Comparison of ENCODE assay signal across 9 cellular contexts in genomic region chr17:48022906-48023305, GRCh38. TPM values are rescaled to one million over a fixed set of nuclear protein-coding genes. Genes with fewer than 3 reads are reported as not detected.
DNase-seq lines count a peak whose midpoint lies in the region; ATAC-seq and TF ChIP-seq lines count a peak whose summit lies in the region.
"Had no signal": no experiment of that assay in that cellular context is flagged by ENCODE, and none has a peak within 500 bp of the region (broad histone marks: within the 10 kb centered on the region; RNA-seq: fewer than 3 reads in every experiment).

No MANE protein-coding gene starts in this region.

- H3K4me3 ChIP-seq in OCI-LY1 (ENCODE audit: low read depth, low read length, poor library complexity, severe bottlenecking) (no peak overlapping the region), skeletal muscle satellite cell (ENCODE audit: low read length) (no peak overlapping the region)

- no peak for TF ChIP-seq CTCF in OCI-LY1 (IDR thresholded peaks at IDR 0.05; ENCODE audit: low read length)
- no peak for TF ChIP-seq CTCF in glutamatergic neuron (IDR thresholded peaks at IDR 0.05; ENCODE audit: partially characterized antibody, unreplicated experiment)

- DNase-seq in activated CD4-positive, alpha-beta memory T cell treated with anti-CD3 and anti-CD28 coated beads, Interleukin-2, amount 10 ng/mL, durations not matched to agents 7 days and 5 days, result no peak
- DNase-seq in activated CD4-positive, alpha-beta memory T cell treated with anti-CD3 and anti-CD28 coated beads for 36 hours, result no peak
- DNase-seq in glutamatergic neuron, result no peak

- H3K4me3 Mint-ChIP-seq in activated CD4-positive, alpha-beta memory T cell treated with anti-CD3 and anti-CD28 coated beads, Interleukin-2, amount 10 ng/mL, durations not matched to agents 7 days and 5 days, result peak overlapping the region; percentile 69
- no peak overlapping the region for H3K4me3 Mint-ChIP-seq in activated CD4-positive, alpha-beta memory T cell treated with anti-CD3 and anti-CD28 coated beads for 36 hours
- peak overlapping the region; percentile 42 for H3K4me3 Mint-ChIP-seq in glutamatergic neuron (ENCODE audit: unreplicated experiment)

- H4K20me1 ChIP-seq in OCI-LY1 (ENCODE audit: insufficient read depth, low read length), result no peaks in the 10 kb centered on the region

- no peak overlapping the region for H3K9ac ChIP-seq in OCI-LY1 (ENCODE audit: low read length)
- no peak overlapping the region for H3K9ac ChIP-seq in skeletal muscle satellite cell (ENCODE audit: low read depth, low read length)

- peaks cover 2% of the 10 kb centered on the region for H3K36me3 Mint-ChIP-seq in activated CD4-positive, alpha-beta memory T cell treated with anti-CD3 and anti-CD28 coated beads, Interleukin-2, amount 10 ng/mL, durations not matched to agents 7 days and 5 days (ENCODE audit: low read depth)
- H3K36me3 Mint-ChIP-seq in activated CD4-positive, alpha-beta memory T cell treated with anti-CD3 and anti-CD28 coated beads for 36 hours, result no peaks in the 10 kb centered on the region
- no peaks in the 10 kb centered on the region for H3K36me3 Mint-ChIP-seq in glutamatergic neuron (ENCODE audit: unreplicated experiment)

- no peak overlapping the region for H2AFZ ChIP-seq in OCI-LY1 (ENCODE audit: low read length)

- no peaks in the 10 kb centered on the region for H3K79me2 ChIP-seq in OCI-LY1 (ENCODE audit: insufficient read depth, low read length)

- peaks cover 20% of the 10 kb centered on the region for H3K27me3 Mint-ChIP-seq in activated CD4-positive, alpha-beta memory T cell treated with anti-CD3 and anti-CD28 coated beads, Interleukin-2, amount 10 ng/mL, durations not matched to agents 7 days and 5 days
- H3K27me3 Mint-ChIP-seq in activated CD4-positive, alpha-beta memory T cell treated with anti-CD3 and anti-CD28 coated beads for 36 hours, result peaks cover 11% of the 10 kb centered on the region
- peaks cover 13% of the 10 kb centered on the region for H3K27me3 Mint-ChIP-seq in glutamatergic neuron (ENCODE audit: unreplicated experiment)

- CTCF ChIA-PET in activated CD4-positive, alpha-beta memory T cell treated with anti-CD3 and anti-CD28 coated beads, Interleukin-2, amount 10 ng/mL, durations not matched to agents 7 days and 5 days (lab: Charles Lee), result no interaction called here
- CTCF ChIA-PET in activated CD4-positive, alpha-beta memory T cell treated with anti-CD3 and anti-CD28 coated beads for 36 hours (lab: Charles Lee), result interaction anchor here (1.2 kb wide), 1 partner anchor 78 kb away, joined by 3 read pairs; no protein-coding TSS in a partner anchor

- H3K27me3 ChIP-seq in OCI-LY1 (ENCODE audit: insufficient read depth, low read length), result no peaks in the 10 kb centered on the region
- H3K27me3 ChIP-seq in skeletal muscle satellite cell (ENCODE audit: control insufficient read depth, insufficient read depth, low read length), result no peaks in the 10 kb centered on the region

- peaks cover 46% of the 10 kb centered on the region for H3K4me1 Mint-ChIP-seq in activated CD4-positive, alpha-beta memory T cell treated with anti-CD3 and anti-CD28 coated beads, Interleukin-2, amount 10 ng/mL, durations not matched to agents 7 days and 5 days
- H3K4me1 Mint-ChIP-seq in activated CD4-positive, alpha-beta memory T cell treated with anti-CD3 and anti-CD28 coated beads for 36 hours (ENCODE audit: low read depth), result peaks cover 22% of the 10 kb centered on the region
- peaks cover 7% of the 10 kb centered on the region for H3K4me1 Mint-ChIP-seq in glutamatergic neuron (ENCODE audit: low read depth, unreplicated experiment)

- POLR2A ChIA-PET in activated CD4-positive, alpha-beta memory T cell treated with anti-CD3 and anti-CD28 coated beads, Interleukin-2, amount 10 ng/mL, durations not matched to agents 7 days and 5 days (lab: Charles Lee), result no interaction called here
- POLR2A ChIA-PET in activated CD4-positive, alpha-beta memory T cell treated with anti-CD3 and anti-CD28 coated beads for 36 hours (lab: Charles Lee), result no interaction called here

- H3K36me3 ChIP-seq in OCI-LY1 (ENCODE audit: insufficient read depth, low read length), result no peaks in the 10 kb centered on the region
- no peaks in the 10 kb centered on the region for H3K36me3 ChIP-seq in skeletal muscle satellite cell (ENCODE audit: insufficient read depth, low read length)
- H3K36me3 ChIP-seq: neutrophil had no signal

- peak overlapping the region; percentile 84 for H3K4me2 ChIP-seq in OCI-LY1 (ENCODE audit: low read length)
- peak overlapping the region; percentile 97 for H3K4me2 ChIP-seq in skeletal muscle satellite cell (ENCODE audit: low read length)

- H3K9me3 ChIP-seq in OCI-LY1 (ENCODE audit: low read length) (no peaks in the 10 kb centered on the region), skeletal muscle satellite cell (replicated peaks; ENCODE audit: low read length) (no peaks in the 10 kb centered on the region)
- H3K9me3 ChIP-seq: neutrophil had no signal

- H3K27ac ChIP-seq in OCI-LY1 (ENCODE audit: low read depth, low read length, poor library complexity, severe bottlenecking), result no peak overlapping the region

- H3F3A ChIP-seq in OCI-LY1 (ENCODE audit: insufficient read depth, low read length), result no peaks in the 10 kb centered on the region

- H3K9me3 Mint-ChIP-seq in activated CD4-positive, alpha-beta memory T cell treated with anti-CD3 and anti-CD28 coated beads, Interleukin-2, amount 10 ng/mL, durations not matched to agents 7 days and 5 days, result no peaks in the 10 kb centered on the region
- H3K9me3 Mint-ChIP-seq in activated CD4-positive, alpha-beta memory T cell treated with anti-CD3 and anti-CD28 coated beads for 36 hours, result no peaks in the 10 kb centered on the region
- peaks cover 3% of the 10 kb centered on the region for H3K9me3 Mint-ChIP-seq in glutamatergic neuron (ENCODE audit: unreplicated experiment)

- H3K27ac Mint-ChIP-seq in activated CD4-positive, alpha-beta memory T cell treated with anti-CD3 and anti-CD28 coated beads, Interleukin-2, amount 10 ng/mL, durations not matched to agents 7 days and 5 days, result peak overlapping the region; percentile 28
- no peak overlapping the region for H3K27ac Mint-ChIP-seq in activated CD4-positive, alpha-beta memory T cell treated with anti-CD3 and anti-CD28 coated beads for 36 hours
- H3K27ac Mint-ChIP-seq in glutamatergic neuron (ENCODE audit: unreplicated experiment), result no peak overlapping the region

- H3K4me1 ChIP-seq in OCI-LY1 (ENCODE audit: insufficient read depth, low read length, severe bottlenecking) (peaks cover 26% of the 10 kb centered on the region), skeletal muscle satellite cell (ENCODE audit: control insufficient read depth, insufficient read depth, low read length) (peaks cover 40% of the 10 kb centered on the region)

- H3K9me2 ChIP-seq in OCI-LY1 (ENCODE audit: low read depth, low read length), result no peaks in the 10 kb centered on the region

- ATAC-seq in HG03354 (IDR thresholded peaks at IDR 0.05; ENCODE audit: poor library complexity, severe bottlenecking, unreplicated experiment) (no peak), HG03159 (IDR thresholded peaks at IDR 0.05; ENCODE audit: unreplicated experiment) (no peak), GM21717 (IDR thresholded peaks at IDR 0.05; ENCODE audit: unreplicated experiment) (no peak)

- intact Hi-C loops in activated CD4-positive, alpha-beta memory T cell treated with anti-CD3 and anti-CD28 coated beads for 36 hours (cut with micrococcal nuclease), result loop anchor here (5.0 kb wide), 1 partner anchor 181 kb away; the partner anchor contains the start of gene SCRN2

RNA-seq across cellular contexts. Expression of gene COPZ2, which starts 14.7 kb away (rescaled TPM):
- 10 to 100 TPM in 1 of 2 experiments, 1 to 10 TPM in 1; 7.4 to 11.5 TPM for total RNA-seq in activated CD4-positive, alpha-beta memory T cell treated with anti-CD3 and anti-CD28 coated beads, Interleukin-2, amount 10 ng/mL, durations not matched to agents 7 days and 5 days
- total RNA-seq in activated CD4-positive, alpha-beta memory T cell treated with anti-CD3 and anti-CD28 coated beads for 36 hours, result 1 to 10 TPM; 4.9 to 6.2 TPM
- not detected for total RNA-seq in glutamatergic neuron (ENCODE audit: unreplicated experiment)
- 22.6 and 47.8 TPM in 2 replicates for total RNA-seq in skeletal muscle satellite cell (2012; rRNA removed)

RNA-seq across cellular contexts. Expression of gene NFE2L1, which starts 25.3 kb away (rescaled TPM):
- total RNA-seq in activated CD4-positive, alpha-beta memory T cell treated with anti-CD3 and anti-CD28 coated beads, Interleukin-2, amount 10 ng/mL, durations not matched to agents 7 days and 5 days, result 10 to 100 TPM; 69.4 to 70.2 TPM
- 10 to 100 TPM; 82.4 to 84.1 TPM for total RNA-seq in activated CD4-positive, alpha-beta memory T cell treated with anti-CD3 and anti-CD28 coated beads for 36 hours
- total RNA-seq in glutamatergic neuron (ENCODE audit: unreplicated experiment), result 190 TPM
- total RNA-seq in skeletal muscle satellite cell (2012; rRNA removed), result 93.3 and 93.7 TPM in 2 replicates

RNA-seq across cellular contexts. Expression of gene CDK5RAP3, which starts 52.0 kb away (rescaled TPM):
- 100 to 1,000 TPM; 194 to 205 TPM for total RNA-seq in activated CD4-positive, alpha-beta memory T cell treated with anti-CD3 and anti-CD28 coated beads, Interleukin-2, amount 10 ng/mL, durations not matched to agents 7 days and 5 days
- 100 to 1,000 TPM; 170 to 183 TPM for total RNA-seq in activated CD4-positive, alpha-beta memory T cell treated with anti-CD3 and anti-CD28 coated beads for 36 hours
- 196 TPM for total RNA-seq in glutamatergic neuron (ENCODE audit: unreplicated experiment)
- total RNA-seq in skeletal muscle satellite cell (2012; rRNA removed), result 35.8 and 42.3 TPM in 2 replicates
